In genomic region chr13:108074429-108074828, GRCh38 we compare ENCODE assay signal across 8 cellular contexts.
A peak's percentile ranks its signal among the peaks of the same experiment; 100 is the strongest.
DNase-seq lines count a peak whose midpoint lies in the region; ATAC-seq, FAIRE-seq and TF ChIP-seq lines count a peak whose summit lies in the region.
"Not testable (repeated sequence)": the region's sequence is repeated elsewhere in the genome, so short reads cannot be mapped to it uniquely, and the experiment has no call there.

No MANE protein-coding gene starts in this region.

- in situ Hi-C loops in mammary epithelial cell (cut with MboI; ENCODE audit: low sequenced_read_pairs in 2 of 2): not testable (repeated sequence)

- not testable (repeated sequence) for H3K27ac Mint-ChIP-seq in glutamatergic neuron (ENCODE audit: unreplicated experiment); neural progenitor cell

- dilution Hi-C loops in mammary epithelial cell (cut with HindIII; ENCODE audit: low sequenced_read_pairs): not testable (repeated sequence)

- not testable (repeated sequence) for H3K4me3 ChIP-seq in DND-41 (ENCODE audit: low read depth in 1 of 2, low read length in 2 of 2); SK-N-SH (ENCODE audit: low read depth in 2 of 2, low read length in 1 of 2); mammary epithelial cell (replicated peaks in 1 of 3; ENCODE audit: insufficient read depth in 1 of 3, low read depth in 2 of 3, low read length in 3 of 3); neural progenitor cell

- H3K9ac ChIP-seq in DND-41 (ENCODE audit: low read depth, low read length); SK-N-SH; mammary epithelial cell (ENCODE audit: insufficient read depth, low read length); neural progenitor cell: not testable (repeated sequence)

- not testable (repeated sequence) for H3F3A ChIP-seq in SK-N-SH (replicated peaks; ENCODE audit: insufficient read depth); neural progenitor cell (ENCODE audit: low read depth)

- CTCF ChIA-PET in SK-N-SH (lab: Yijun Ruan, JAX): interaction anchor here (0.9 kb wide), 1 partner anchor 9 kb away, joined by 3 read pairs; no protein-coding TSS in a partner anchor
- CTCF ChIA-PET in mammary epithelial cell (lab: Charles Lee; ENCODE audit: low non-redundant PET): not testable (repeated sequence)

- TF ChIP-seq EP300 in SK-N-SH (IDR thresholded peaks at IDR 0.05; ENCODE audit: borderline replicate concordance in 1 of 2, low read depth in 1 of 2, low read length in 1 of 2): not testable (repeated sequence)

- not testable (repeated sequence) for TF ChIP-seq POLR2A in H54 (IDR thresholded peaks at IDR 0.05; ENCODE audit: low read depth, low read length)

- H2AFZ ChIP-seq in DND-41 (ENCODE audit: low read depth, low read length); SK-N-SH (ENCODE audit: low read depth); mammary epithelial cell (ENCODE audit: low read depth, low read length); neural progenitor cell (replicated peaks): not testable (repeated sequence)

- not testable (repeated sequence) for BruUV-seq in mammary epithelial cell (replicated peaks; lab: Mats Ljungman, UMichigan)

- TF ChIP-seq CTCF in 22Rv1 (IDR thresholded peaks at IDR 0.05) (peak; percentile 50), DND-41 (IDR thresholded peaks at IDR 0.05; ENCODE audit: borderline replicate concordance, extremely low read depth, low read length, poor library complexity, severe bottlenecking) (peak; percentile 22), SK-N-SH (IDR thresholded peaks at IDR 0.05) (peak; percentile 34; the same call in 1 of the 2 replicates), mammary epithelial cell (conservative IDR thresholded peaks at IDR 0.05 in 1 of 2, IDR thresholded peaks at IDR 0.05 in 1 of 2; ENCODE audit: extremely low read depth in 1 of 2, insufficient read depth in 1 of 2, low read depth in 1 of 2, low read length in 2 of 2) (peak; percentile 6 to 15), glutamatergic neuron (IDR thresholded peaks at IDR 0.05; ENCODE audit: partially characterized antibody, unreplicated experiment) (peak; percentile 49), neural progenitor cell (IDR thresholded peaks at IDR 0.05) (peak; percentile 48)

- not testable (repeated sequence) for H3K27me3 ChIP-seq in DND-41 (ENCODE audit: insufficient read depth, low read length, poor library complexity); SK-N-SH (ENCODE audit: insufficient read depth); mammary epithelial cell (ENCODE audit: insufficient read depth, low read length); neural progenitor cell

- not testable (repeated sequence) for ATAC-seq in DND-41 (ENCODE audit: insufficient read depth, low read depth)

- not testable (repeated sequence) for H3K79me2 ChIP-seq in DND-41 (ENCODE audit: insufficient read depth, low read length); SK-N-SH (ENCODE audit: insufficient read depth); mammary epithelial cell (ENCODE audit: insufficient read depth, low read length); neural progenitor cell (ENCODE audit: low read depth)

- H3K4me1 Mint-ChIP-seq in glutamatergic neuron (ENCODE audit: low read depth, unreplicated experiment): not testable (repeated sequence)
- peaks cover 11% of the 10 kb centered on the region for H3K4me1 Mint-ChIP-seq in neural progenitor cell

- WGBS in SK-N-SH (ENCODE audit: low lambda C conversion rate): 25% methylated on average over 5 of the region's 5 CpGs
- 60% methylated on average over 5 of the region's 5 CpGs for whole genome bisulfite sequencing in mammary epithelial cell (ENCODE audit: low coverage, missing lambda C conversion rate)

- H3K4me2 ChIP-seq in DND-41 (ENCODE audit: insufficient read depth, low read length); SK-N-SH; mammary epithelial cell (ENCODE audit: insufficient read depth, low read depth, low read length); neural progenitor cell: not testable (repeated sequence)

- not testable (repeated sequence) for H3K27ac ChIP-seq in 22Rv1; DND-41 (ENCODE audit: low read length); SK-N-SH (ENCODE audit: low read depth in 2 of 2, low read length in 1 of 2); mammary epithelial cell (ENCODE audit: insufficient read depth, low read depth, low read length); neural progenitor cell

- not testable (repeated sequence) for H3K9me3 Mint-ChIP-seq in glutamatergic neuron (ENCODE audit: unreplicated experiment)
- H3K9me3 Mint-ChIP-seq in neural progenitor cell: peaks cover 18% of the 10 kb centered on the region

- DNase-seq in DND-41; H54 (ENCODE audit: insufficient read length, low spot score); SK-N-SH; mammary epithelial cell; glutamatergic neuron; neural progenitor cell (ENCODE audit: low spot score): not testable (repeated sequence)
- peak; percentile 51 for DNase-seq in NAMALWA (ENCODE audit: low spot score)

- H3K36me3 ChIP-seq in DND-41 (ENCODE audit: insufficient read depth, low read length); SK-N-SH (replicated peaks in 1 of 2; ENCODE audit: control insufficient read depth in 1 of 2, insufficient read depth in 2 of 2, low read length in 1 of 2); mammary epithelial cell (ENCODE audit: insufficient read depth, low read length); neural progenitor cell: not testable (repeated sequence)

- H3K27me3 Mint-ChIP-seq in glutamatergic neuron (ENCODE audit: unreplicated experiment); neural progenitor cell (ENCODE audit: insufficient read depth, low read depth): not testable (repeated sequence)

- not testable (repeated sequence) for H4K20me1 ChIP-seq in DND-41 (ENCODE audit: insufficient read depth, low read length); SK-N-SH (ENCODE audit: insufficient read depth); mammary epithelial cell (ENCODE audit: insufficient read depth, low read length); neural progenitor cell (ENCODE audit: low read depth)

- not testable (repeated sequence) for H3K4me1 ChIP-seq in DND-41 (ENCODE audit: insufficient read depth, low read length); SK-N-SH (ENCODE audit: control insufficient read depth in 1 of 2, insufficient read depth in 2 of 2, low read depth in 1 of 2, low read length in 1 of 2); mammary epithelial cell (ENCODE audit: insufficient read depth, low read length); neural progenitor cell

- intact Hi-C loops in mammary epithelial cell (cut with micrococcal nuclease): not testable (repeated sequence)

- peak; percentile 66 for FAIRE-seq in H54 (lab: Jason Lieb, UNC)

- peaks cover 13% of the 10 kb centered on the region for H3K36me3 Mint-ChIP-seq in glutamatergic neuron (ENCODE audit: unreplicated experiment)
- H3K36me3 Mint-ChIP-seq in neural progenitor cell: not testable (repeated sequence)

- not testable (repeated sequence) for H3K9me2 ChIP-seq in SK-N-SH

- POLR2A ChIA-PET in SK-N-SH (lab: Yijun Ruan, JAX): not testable (repeated sequence)

- not testable (repeated sequence) for TF ChIP-seq RAD21 in SK-N-SH (IDR thresholded peaks at IDR 0.05; ENCODE audit: low read length)

- not testable (repeated sequence) for H3K4me3 Mint-ChIP-seq in glutamatergic neuron (ENCODE audit: unreplicated experiment); neural progenitor cell

- H3K9me3 ChIP-seq in DND-41 (ENCODE audit: insufficient read depth, low read length, severe bottlenecking); SK-N-SH; mammary epithelial cell (replicated peaks; ENCODE audit: insufficient read depth, low read length); neural progenitor cell (ENCODE audit: low read depth): not testable (repeated sequence)
